Comparison of ENCODE assay signal across 21 cellular contexts in the genomic region with DNA sequence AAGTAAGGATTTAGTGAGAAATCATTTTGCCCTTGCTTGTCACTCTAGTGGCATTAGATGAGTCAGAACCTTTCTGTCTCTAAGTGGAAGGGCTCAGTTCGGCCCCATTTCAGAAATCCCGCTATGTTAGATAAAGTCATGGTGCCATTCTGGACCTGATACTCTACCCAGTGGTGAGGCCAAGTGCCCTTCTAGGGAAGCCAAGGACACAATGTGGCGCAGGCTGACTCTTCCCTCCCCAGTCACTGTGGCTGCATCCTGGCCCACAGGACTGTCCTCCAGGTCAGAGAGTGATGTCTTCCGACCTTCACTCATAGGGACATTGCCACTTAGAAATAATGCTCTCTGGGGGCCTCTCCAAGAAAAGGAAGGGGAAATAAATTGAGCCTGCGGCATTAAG.
"Had no signal": no experiment of that assay in that cellular context is flagged by ENCODE, and none has a peak within 500 bp of the region (broad histone marks: within the 10 kb centered on the region; RNA-seq: fewer than 3 reads in every experiment).

No MANE protein-coding gene starts in this region.

- H3K4me3 ChIP-seq: colonic mucosa, lower lobe of right lung, pancreas, sigmoid colon, testis, tibial artery, upper lobe of left lung had no signal

- H3K4me1 ChIP-seq: colonic mucosa, lower lobe of right lung, pancreas, sigmoid colon, testis, tibial artery, upper lobe of left lung had no signal

- H3K27ac ChIP-seq: colonic mucosa, epithelial cell of prostate, lower lobe of right lung, pancreas, sigmoid colon, testis, tibial artery, upper lobe of left lung had no signal

- H3K9me3 ChIP-seq: colonic mucosa, lower lobe of right lung, pancreas, sigmoid colon, testis, tibial artery, upper lobe of left lung had no signal

- H3K36me3 ChIP-seq: colonic mucosa, lower lobe of right lung, pancreas, sigmoid colon had no signal

- H3K27me3 ChIP-seq: colonic mucosa, pancreas, sigmoid colon, testis, tibial artery, upper lobe of left lung had no signal

- ATAC-seq: esophagus mucosa; left lobe of liver; lower lobe of right lung; natural killer cell; pancreas; stimulated activated memory B cell treated with anti-CD40 and anti-IgM and Interleukin-4, amounts not matched to agents 10 μg/mL and 1 μg/mL and 100 μg/mL, for 72 hours; stimulated activated naive CD8-positive, alpha-beta T cell treated with anti-CD3 and anti-CD28 coated beads, Interleukin-15, Interleukin-2, amounts not matched to agents 100 U/mL and 50 U/mL, for 24 hours had no signal

- DNase-seq: colonic mucosa; effector CD8-positive, alpha-beta T cell; endodermal cell; foreskin fibroblast; glutamatergic neuron; lower lobe of right lung; natural killer cell; occipital lobe; pancreas; sigmoid colon; stimulated activated CD4-positive, alpha-beta T cell treated with anti-CD3 and anti-CD28 coated beads, Interleukin-2, amount 100 ng/mL, for 24 hours; stimulated activated CD4-positive, alpha-beta T cell treated with anti-CD3 and anti-CD28 coated beads, Interleukin-4, amount 100 ng/mL, for 24 hours; stimulated activated naive CD8-positive, alpha-beta T cell treated with anti-CD3 and anti-CD28 coated beads, Interleukin-15, Interleukin-2, amounts not matched to agents 100 U/mL and 50 U/mL, for 24 hours; substantia nigra; testis; tibial artery; upper lobe of left lung had no signal
